In the genomic region with DNA sequence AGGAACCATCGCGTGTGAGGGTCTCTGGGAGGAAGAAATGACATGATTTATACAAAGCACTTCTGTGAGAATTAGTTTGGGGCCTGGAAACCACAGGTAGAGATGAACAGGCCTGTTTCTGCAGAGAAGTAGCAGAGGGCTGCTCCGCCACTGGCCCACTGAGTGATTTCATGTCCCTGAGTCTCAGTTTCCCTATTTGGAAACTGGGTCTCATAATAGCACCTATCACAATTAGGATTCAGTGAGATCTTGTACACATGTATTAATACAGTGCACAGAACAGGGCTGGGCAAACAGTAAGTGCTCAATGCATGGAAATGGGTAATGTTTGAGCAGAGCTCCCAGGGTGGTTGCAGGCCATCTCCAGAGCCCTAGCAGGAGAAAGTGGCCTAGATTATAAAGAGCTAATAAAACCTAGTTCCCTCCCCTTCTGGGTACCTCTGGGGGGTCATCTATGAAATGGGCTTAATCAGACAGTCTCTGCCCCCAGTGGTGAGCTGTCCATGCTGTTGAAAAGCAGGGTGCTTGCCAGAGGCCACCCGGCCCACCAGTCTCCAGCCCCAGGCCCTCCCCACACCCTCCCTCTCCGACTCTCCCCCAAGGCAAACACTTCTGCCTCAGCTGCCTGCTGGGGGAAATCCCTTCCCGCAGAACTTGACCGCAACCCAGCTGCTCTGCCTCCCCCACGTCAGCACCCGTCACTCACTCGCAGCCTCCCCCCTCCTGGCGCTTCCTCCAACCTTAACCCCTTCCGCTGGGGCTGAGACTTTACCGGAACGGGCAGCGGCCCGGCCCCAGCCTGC, we compare ENCODE assay signal across 8 cellular contexts. TPM values are rescaled to one million over a fixed set of nuclear protein-coding genes. Genes with fewer than 3 reads are reported as not detected.
DNase-seq lines count a peak whose midpoint lies in the region; ATAC-seq and TF ChIP-seq lines count a peak whose summit lies in the region.

No MANE protein-coding gene starts in this region.

- peak overlapping the region; percentile 83; the same call in 1 of the 2 replicates for H3K4me2 ChIP-seq in SK-N-SH

- no peak overlapping the region for H2AFZ ChIP-seq in SK-N-SH (ENCODE audit: low read depth)

- peak overlapping the region; percentile 81 for H3K27ac Mint-ChIP-seq in activated naive CD4-positive, alpha-beta T cell treated with anti-CD3 and anti-CD28 coated beads, Interleukin-2, amount 50 U/mL, for 24 hours

- DNase-seq in DMS 273 treated with DMSO at 0.1 percent for 48 hours (lab: John Stamatoyannopoulos, UW) (peak; percentile 72), SK-N-SH (peak; percentile 68), heart left ventricle (peak; percentile 93 to 97 (median 94)), prostate gland (ENCODE audit: low spot score) (peak; percentile 89)

- H3K9me3 ChIP-seq in HUES6 (ENCODE audit: control insufficient read depth, insufficient read depth, low read depth, low read length): no peaks in the 10 kb centered on the region
- no peaks in the 10 kb centered on the region for H3K9me3 ChIP-seq in SK-N-SH
- H3K9me3 ChIP-seq in heart left ventricle: no peaks in the 10 kb centered on the region
- H3K9me3 ChIP-seq in prostate gland: no peaks in the 10 kb centered on the region

- CTCF ChIA-PET in SK-N-SH (lab: Yijun Ruan, JAX): interaction anchor here (1.0 to 8.7 kb wide), 4 partner anchors 10 to 29 kb away, joined by 3 to 86 read pairs (median 8); no protein-coding TSS in a partner anchor

- no peaks in the 10 kb centered on the region for H3K9me3 Mint-ChIP-seq in activated naive CD4-positive, alpha-beta T cell treated with anti-CD3 and anti-CD28 coated beads, Interleukin-2, amount 50 U/mL, for 24 hours

- POLR2A ChIA-PET in SK-N-SH (lab: Yijun Ruan, JAX): no interaction called here

- peaks cover 21% of the 10 kb centered on the region for H3F3A ChIP-seq in SK-N-SH (replicated peaks; ENCODE audit: insufficient read depth)

- H3K9me2 ChIP-seq in SK-N-SH: no peaks in the 10 kb centered on the region

- peaks cover 5% of the 10 kb centered on the region; the same call in 1 of the 2 replicates for H4K20me1 ChIP-seq in SK-N-SH (ENCODE audit: insufficient read depth)

- H3K36me3 ChIP-seq in HUES6 (ENCODE audit: control insufficient read depth, insufficient read depth, low read length) (no peaks in the 10 kb centered on the region; the same call in 1 of the 2 replicates), SK-N-SH (replicated peaks in 1 of 2; ENCODE audit: control insufficient read depth in 1 of 2, insufficient read depth in 2 of 2, low read length in 1 of 2) (peaks cover 9 to 12% of the 10 kb centered on the region in 2 experiments), heart left ventricle (peaks cover 4 to 69% (median 21%) of the 10 kb centered on the region in 9 donors), prostate gland (no peaks in the 10 kb centered on the region), urinary bladder (ENCODE audit: insufficient read depth) (no peaks in the 10 kb centered on the region)

- H3K27me3 ChIP-seq in HUES6 (ENCODE audit: control insufficient read depth, insufficient read depth, low read length) (peaks cover 78% of the 10 kb centered on the region), SK-N-SH (ENCODE audit: insufficient read depth) (no peaks in the 10 kb centered on the region), heart left ventricle (no peaks in the 10 kb centered on the region), prostate gland (replicated peaks; ENCODE audit: insufficient read depth) (no peaks in the 10 kb centered on the region)

- peaks cover 30% of the 10 kb centered on the region for H3K79me2 ChIP-seq in SK-N-SH (ENCODE audit: insufficient read depth)

- 18% methylated on average over 16 of the region's 16 CpGs for WGBS in SK-N-SH (ENCODE audit: low lambda C conversion rate)
- WGBS in heart left ventricle, 4 donors: 14 to 23% (median 16%) methylated on average over 11 to 16 of the region's 16 CpGs
- 17% methylated on average over 16 of the region's 16 CpGs for WGBS in prostate gland
- 15% methylated on average over 16 of the region's 16 CpGs for WGBS in urinary bladder

- intact Hi-C loops in heart left ventricle (cut with DNase I) (no loop called here), prostate gland (cut with DNase I) (no loop called here)

- no peak for TF ChIP-seq CTCF in SK-N-SH (IDR thresholded peaks at IDR 0.05)
- TF ChIP-seq CTCF in heart left ventricle (IDR thresholded peaks at IDR 0.05): peak in 3 of 12 donors; percentile 10 to 20 (median 14)
- TF ChIP-seq CTCF in prostate gland (IDR thresholded peaks at IDR 0.05): peak in 1 of 4 experiments; percentile 26

- H3K27me3 Mint-ChIP-seq in activated naive CD4-positive, alpha-beta T cell treated with anti-CD3 and anti-CD28 coated beads, Interleukin-2, amount 50 U/mL, for 24 hours: no peaks in the 10 kb centered on the region

- peaks cover 68% of the 10 kb centered on the region for H3K4me1 Mint-ChIP-seq in activated naive CD4-positive, alpha-beta T cell treated with anti-CD3 and anti-CD28 coated beads, Interleukin-2, amount 50 U/mL, for 24 hours

- TF ChIP-seq POLR2A in heart left ventricle (IDR thresholded peaks at IDR 0.05): no peak
- TF ChIP-seq POLR2A in prostate gland (IDR thresholded peaks at IDR 0.05): peak; percentile 49

- ATAC-seq in GM21447 (IDR thresholded peaks at IDR 0.05; ENCODE audit: unreplicated experiment) (peak; percentile 58), heart left ventricle (peak; percentile 30 to 65 (median 64))

- no peak for TF ChIP-seq RAD21 in SK-N-SH (IDR thresholded peaks at IDR 0.05; ENCODE audit: low read length)

- H3K9ac ChIP-seq in HUES6 (ENCODE audit: low read length) (no peak overlapping the region), SK-N-SH (no peak overlapping the region; the same call in 1 of the 2 replicates)

- TF ChIP-seq EP300 in SK-N-SH (IDR thresholded peaks at IDR 0.05; ENCODE audit: borderline replicate concordance in 1 of 2, low read depth in 1 of 2, low read length in 1 of 2): peak; percentile 55 to 90; a peak in 2 of 4 replicates

- H3K4me3 ChIP-seq in HUES6 (ENCODE audit: low read depth, low read length): peak overlapping the region; percentile 79
- H3K4me3 ChIP-seq in SK-N-SH (ENCODE audit: low read depth in 2 of 2, low read length in 1 of 2): peak overlapping the region in 1 of 2 experiments; percentile 36; a peak in 1 of 4 replicates
- H3K4me3 ChIP-seq in heart left ventricle: peak overlapping the region in 11 of 12 donors; percentile 26 to 96 (median 55)
- H3K4me3 ChIP-seq in prostate gland: peak overlapping the region; percentile 22 to 39
- peak overlapping the region; percentile 38 for H3K4me3 ChIP-seq in urinary bladder (ENCODE audit: low read depth, low read length)

- H3K4me3 Mint-ChIP-seq in activated naive CD4-positive, alpha-beta T cell treated with anti-CD3 and anti-CD28 coated beads, Interleukin-2, amount 50 U/mL, for 24 hours: peak overlapping the region; percentile 89

- peaks cover 29% of the 10 kb centered on the region for H3K4me1 ChIP-seq in HUES6 (ENCODE audit: control insufficient read depth, insufficient read depth, low read length)
- peaks cover 17 to 27% of the 10 kb centered on the region in 2 experiments; a peak in 3 of 4 replicates for H3K4me1 ChIP-seq in SK-N-SH (ENCODE audit: control insufficient read depth in 1 of 2, insufficient read depth in 2 of 2, low read depth in 1 of 2, low read length in 1 of 2)
- H3K4me1 ChIP-seq in heart left ventricle: peaks cover 25 to 91% (median 70%) of the 10 kb centered on the region in 12 donors
- H3K4me1 ChIP-seq in prostate gland (replicated peaks): peaks cover 51% of the 10 kb centered on the region
- H3K4me1 ChIP-seq in urinary bladder (ENCODE audit: insufficient read depth): no peaks in the 10 kb centered on the region

- H3K27ac ChIP-seq in HUES6 (ENCODE audit: low read depth, low read length) (no peak overlapping the region), SK-N-SH (ENCODE audit: low read depth in 2 of 2, low read length in 1 of 2) (peak overlapping the region; percentile 64 to 70; a peak in 3 of 4 replicates), heart left ventricle (peak overlapping the region; percentile 86 to 100 (median 95)), prostate gland (peak overlapping the region; percentile 88 to 96), urinary bladder (ENCODE audit: low read depth) (peak overlapping the region; percentile 78)

- no peaks in the 10 kb centered on the region for H3K36me3 Mint-ChIP-seq in activated naive CD4-positive, alpha-beta T cell treated with anti-CD3 and anti-CD28 coated beads, Interleukin-2, amount 50 U/mL, for 24 hours

TF ChIP-seq in SK-N-SH, 30 proteins besides CTCF, POLR2A, EP300 and RAD21 (continues in another document):
- no peak for TF ChIP-seq RCOR1 (IDR thresholded peaks at IDR 0.05; ENCODE audit: low read length)
- no peak for TF ChIP-seq EZH2phosphoT487 (IDR thresholded peaks at IDR 0.05; ENCODE audit: borderline replicate concordance, low read depth)

RNA-seq across cellular contexts. Expression of gene BCL3, which starts 4.5 kb away (rescaled TPM):
- polyA plus RNA-seq in SK-N-SH (2012; rRNA removed): 7.5 and 19.2 TPM in 2 replicates
- polyA plus RNA-seq in SK-N-SH (2012; cell fraction: cytosol; rRNA removed): 8.9 and 12.7 TPM in 2 replicates
- 49.3 and 90.0 TPM in 2 replicates for polyA plus RNA-seq in SK-N-SH (2012; cell fraction: nucleus; rRNA removed)
- 10 to 100 TPM; 11.7 to 90.5 (median 22.9) TPM for total RNA-seq in heart left ventricle
- 10 to 100 TPM; 18.6 to 18.9 TPM for polyA plus RNA-seq in heart left ventricle
- total RNA-seq in prostate gland: 10 to 100 TPM; 22.6 to 44.0 TPM
- total RNA-seq in urinary bladder: 2.5 TPM
- 93.0 TPM for polyA plus RNA-seq in urinary bladder

RNA-seq across cellular contexts. Expression of gene CBLC, which starts 24.7 kb away (rescaled TPM):
- polyA plus RNA-seq in SK-N-SH (2012; rRNA removed) (not detected in 2 replicates), heart left ventricle (under 1 TPM in 1 of 2 donors, not detected in 1; 0.04 TPM), urinary bladder (6.1 TPM)
- polyA plus RNA-seq in SK-N-SH (2012; cell fraction: cytosol; rRNA removed): not detected in 2 replicates
- 0.04 TPM in 1 of 2 replicates, not detected in the other for polyA plus RNA-seq in SK-N-SH (2012; cell fraction: nucleus; rRNA removed)
- total RNA-seq in heart left ventricle (not detected), prostate gland (10 to 100 TPM; 30.1 to 33.6 TPM), urinary bladder (4.7 TPM)

RNA-seq across cellular contexts. Expression of gene CEACAM16, which starts 54.1 kb away (rescaled TPM):
- polyA plus RNA-seq in SK-N-SH (2012; rRNA removed): not detected in 2 replicates
- polyA plus RNA-seq in SK-N-SH (2012; cell fraction: cytosol; rRNA removed): not detected in 2 replicates
- polyA plus RNA-seq in SK-N-SH (2012; cell fraction: nucleus; rRNA removed): 0.04 TPM in 1 of 2 replicates, not detected in the other
- not detected for total RNA-seq in heart left ventricle
- polyA plus RNA-seq in heart left ventricle: not detected
- total RNA-seq in prostate gland: not detected
- total RNA-seq in urinary bladder: not detected
- not detected for polyA plus RNA-seq in urinary bladder

RNA-seq across cellular contexts. Expression of gene BCAM, which starts 55.9 kb away (rescaled TPM):
- polyA plus RNA-seq in SK-N-SH (2012; rRNA removed) (9.7 and 34.0 TPM in 2 replicates), heart left ventricle (100 to 1,000 TPM in 1 of 2 donors, 10 to 100 TPM in 1; 55.3 to 126 TPM), urinary bladder (77.4 TPM)
- 13.8 and 20.8 TPM in 2 replicates for polyA plus RNA-seq in SK-N-SH (2012; cell fraction: cytosol; rRNA removed)
- 49.8 and 71.7 TPM in 2 replicates for polyA plus RNA-seq in SK-N-SH (2012; cell fraction: nucleus; rRNA removed)
- total RNA-seq in heart left ventricle (100 to 1,000 TPM in 4 of 9 donors, 10 to 100 TPM in 5; 50.9 to 160 (median 94.3) TPM), prostate gland (100 to 1,000 TPM; 258 to 501 TPM), urinary bladder (35.3 TPM)
